ENCODE assay signal across 29 cellular contexts in genomic region chr6:9316831-9317230, GRCh38.
"Had no signal": no experiment of that assay in that cellular context is flagged by ENCODE, and none has a peak within 500 bp of the region (broad histone marks: within the 10 kb centered on the region; RNA-seq: fewer than 3 reads in every experiment).

No MANE protein-coding gene starts in this region.

- H3K9me3 Mint-ChIP-seq: activated naive CD4-positive, alpha-beta T cell treated with anti-CD3 and anti-CD28 coated beads for 36 hours; activated T-helper 1 cell treated with anti-CD3 and anti-CD28 coated beads, Interleukin-12 subunit alpha, Interleukin-12 subunit beta, Interleukin-2, Interleukin-4 antibody, amounts not matched to agents 30 ng/mL and 10 ng/mL and 1 ng/mL, durations not matched to agents 14 hours and 24 hours and 36 hours; stimulated activated naive CD8-positive, alpha-beta T cell treated with anti-CD3 and anti-CD28 coated beads, Interleukin-15, Interleukin-2, amounts not matched to agents 100 ng/mL and 50 ng/mL, for 24 hours had no signal

- H3K4me3 Mint-ChIP-seq: activated naive CD4-positive, alpha-beta T cell treated with anti-CD3 and anti-CD28 coated beads for 36 hours; activated naive CD8-positive, alpha-beta T cell treated with anti-CD3 and anti-CD28 coated beads, Interleukin-2, amount 10 ng/mL, durations not matched to agents 7 days and 5 days; activated T-helper 1 cell treated with anti-CD3 and anti-CD28 coated beads, Interleukin-12 subunit alpha, Interleukin-12 subunit beta, Interleukin-2, Interleukin-4 antibody, amounts not matched to agents 30 ng/mL and 10 ng/mL and 1 ng/mL, durations not matched to agents 14 hours and 24 hours and 36 hours; natural killer cell treated with Interleukin-12 subunit alpha and Interleukin-12 subunit beta and Interleukin-15 and Interleukin-18, amount 100 ng/mL, for 72 hours; stimulated activated effector memory CD8-positive, alpha-beta T cell treated with anti-CD3 and anti-CD28 coated beads, Interleukin-12 subunit alpha, Interleukin-12 subunit beta, amount 100 ng/mL, for 72 hours; stimulated activated naive CD8-positive, alpha-beta T cell treated with anti-CD3 and anti-CD28 coated beads, Interleukin-15, Interleukin-2, amounts not matched to agents 100 ng/mL and 50 ng/mL, for 24 hours had no signal

- H3K36me3 Mint-ChIP-seq: activated naive CD8-positive, alpha-beta T cell treated with anti-CD3 and anti-CD28 coated beads, Interleukin-2, amount 10 ng/mL, durations not matched to agents 7 days and 5 days; natural killer cell treated with Interleukin-12 subunit alpha and Interleukin-12 subunit beta and Interleukin-15 and Interleukin-18, amount 100 ng/mL, for 72 hours; stimulated activated effector memory CD8-positive, alpha-beta T cell treated with anti-CD3 and anti-CD28 coated beads, Interleukin-12 subunit alpha, Interleukin-12 subunit beta, amount 100 ng/mL, for 72 hours had no signal

- H3K36me3 ChIP-seq: brain microvascular endothelial cell, gastrocnemius medialis, left lung, lower lobe of right lung, neutrophil, right lobe of liver, thoracic aorta had no signal

- ATAC-seq: activated CD4-positive, CD25-positive, alpha-beta regulatory T cell treated with anti-CD3 and anti-CD28 coated beads, Interleukin-2, amount 50 U/mL, for 24 hours; gastrocnemius medialis; left lung; lower lobe of right lung; natural killer cell treated with Interleukin-12 subunit alpha and Interleukin-12 subunit beta and Interleukin-15 and Interleukin-18, amount 100 ng/mL, for 72 hours; right lobe of liver; stimulated activated effector memory CD8-positive, alpha-beta T cell treated with anti-CD3 and anti-CD28 coated beads, Interleukin-12 subunit alpha, Interleukin-12 subunit beta, amount 100 ng/mL, for 72 hours had no signal

- H3K27ac ChIP-seq: brain microvascular endothelial cell, gastrocnemius medialis, left lung, lower lobe of right lung, neutrophil, right lobe of liver, thoracic aorta, VCaP had no signal

- H3K27me3 ChIP-seq: brain microvascular endothelial cell, gastrocnemius medialis, left lung, neutrophil, right lobe of liver had no signal

- FAIRE-seq: astrocyte, endothelial cell of umbilical vein, urothelium cell line had no signal

- H3K4me1 ChIP-seq: left lung, lower lobe of right lung, right lobe of liver had no signal

- DNase-seq: activated CD4-positive, alpha-beta T cell treated with anti-CD3 and anti-CD28 coated beads for 48 hours; activated CD4-positive, alpha-beta T cell treated with anti-CD3 and anti-CD28 coated beads, Interleukin-2, amount 50 U/mL, for 48 hours; activated CD8-positive, alpha-beta memory T cell treated with anti-CD3 and anti-CD28 coated beads, Interleukin-2, amount 50 U/mL, for 4 hours; activated effector memory CD4-positive, alpha-beta T cell treated with anti-CD3 and anti-CD28 coated beads, Interleukin-2, amount 50 U/mL, for 16 hours; activated naive CD4-positive, alpha-beta T cell treated with anti-CD3 and anti-CD28 coated beads for 36 hours; activated naive CD8-positive, alpha-beta T cell treated with anti-CD3 and anti-CD28 coated beads, Interleukin-2, amount 10 ng/mL, durations not matched to agents 7 days and 5 days; activated T-cell treated with anti-CD3 and anti-CD28 coated beads, Interleukin-2, amount 50 U/mL, for 1 hour; amniotic stem cell; brain microvascular endothelial cell; cortex of kidney; gastrocnemius medialis; glutamatergic neuron; left lung; lower lobe of right lung; mesenchymal stem cell; right lobe of liver; stimulated activated CD4-positive, alpha-beta T cell treated with anti-CD3 and anti-CD28 coated beads, Interleukin-12 subunit alpha, Interleukin-12 subunit beta, amount 100 ng/mL, for 4 hours; stimulated activated CD4-positive, alpha-beta T cell treated with anti-CD3 and anti-CD28 coated beads, Interleukin-4, amount 100 ng/mL, for 24 hours had no signal

- H3K9me3 ChIP-seq: gastrocnemius medialis, left lung, lower lobe of right lung, neutrophil, right lobe of liver, thoracic aorta had no signal

- H3K4me1 Mint-ChIP-seq: activated naive CD8-positive, alpha-beta T cell treated with anti-CD3 and anti-CD28 coated beads, Interleukin-2, amount 10 ng/mL, durations not matched to agents 7 days and 5 days; stimulated activated effector memory CD8-positive, alpha-beta T cell treated with anti-CD3 and anti-CD28 coated beads, Interleukin-12 subunit alpha, Interleukin-12 subunit beta, amount 100 ng/mL, for 72 hours had no signal

- H3K4me3 ChIP-seq: gastrocnemius medialis, left lung, lower lobe of right lung, right lobe of liver, thoracic aorta had no signal

- H3K27ac Mint-ChIP-seq: activated naive CD4-positive, alpha-beta T cell treated with anti-CD3 and anti-CD28 coated beads for 36 hours; activated naive CD8-positive, alpha-beta T cell treated with anti-CD3 and anti-CD28 coated beads, Interleukin-2, amount 10 ng/mL, durations not matched to agents 7 days and 5 days; activated T-helper 1 cell treated with anti-CD3 and anti-CD28 coated beads, Interleukin-12 subunit alpha, Interleukin-12 subunit beta, Interleukin-2, Interleukin-4 antibody, amounts not matched to agents 30 ng/mL and 10 ng/mL and 1 ng/mL, durations not matched to agents 14 hours and 24 hours and 36 hours; natural killer cell treated with Interleukin-12 subunit alpha and Interleukin-12 subunit beta and Interleukin-15 and Interleukin-18, amount 100 ng/mL, for 72 hours; stimulated activated effector memory CD8-positive, alpha-beta T cell treated with anti-CD3 and anti-CD28 coated beads, Interleukin-12 subunit alpha, Interleukin-12 subunit beta, amount 100 ng/mL, for 72 hours; stimulated activated naive CD8-positive, alpha-beta T cell treated with anti-CD3 and anti-CD28 coated beads, Interleukin-15, Interleukin-2, amounts not matched to agents 100 ng/mL and 50 ng/mL, for 24 hours had no signal

- H3K27me3 Mint-ChIP-seq: activated naive CD8-positive, alpha-beta T cell treated with anti-CD3 and anti-CD28 coated beads, Interleukin-2, amount 10 ng/mL, durations not matched to agents 7 days and 5 days; natural killer cell treated with Interleukin-12 subunit alpha and Interleukin-12 subunit beta and Interleukin-15 and Interleukin-18, amount 100 ng/mL, for 72 hours; stimulated activated naive CD8-positive, alpha-beta T cell treated with anti-CD3 and anti-CD28 coated beads, Interleukin-15, Interleukin-2, amounts not matched to agents 100 ng/mL and 50 ng/mL, for 24 hours had no signal
